ENCODE assay signal across 8 cellular contexts in the genomic region with DNA sequence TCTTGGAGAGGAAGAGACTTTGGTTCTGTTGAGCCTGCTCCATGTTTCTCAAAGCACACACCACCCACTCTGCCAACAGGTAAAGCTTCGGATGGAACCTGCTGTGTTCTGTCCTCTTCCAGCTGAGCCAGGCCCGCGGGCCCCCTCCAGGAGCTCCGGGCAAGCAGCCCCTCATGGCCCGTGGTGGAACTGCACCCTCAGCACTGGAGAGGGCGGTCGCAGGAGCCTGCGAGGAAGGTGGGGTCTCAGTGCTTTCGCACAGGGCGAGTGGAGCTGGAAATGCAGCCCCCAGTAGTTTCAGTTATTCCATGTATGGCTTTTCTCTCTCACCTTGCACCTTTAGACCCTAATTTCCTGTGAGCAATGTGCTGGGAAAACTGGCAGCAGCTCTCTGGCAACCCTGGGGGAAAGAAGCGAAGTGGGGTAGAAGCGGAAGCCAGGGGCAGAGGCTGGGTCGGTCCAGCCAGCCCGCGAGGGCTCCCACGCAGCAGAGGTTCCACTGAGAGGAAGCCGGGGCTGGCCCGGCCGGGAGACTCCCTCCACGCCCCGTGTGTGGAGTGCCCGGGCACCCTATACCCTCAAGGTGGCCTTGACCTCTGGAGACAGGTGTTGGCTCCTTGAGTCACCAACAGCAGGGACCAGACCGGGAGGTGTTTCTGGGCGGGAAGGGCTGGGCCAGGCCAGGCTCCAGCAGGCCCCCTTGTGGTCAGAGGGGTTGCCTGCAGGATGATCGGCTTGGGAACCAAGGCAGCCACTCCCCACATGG.
DNase-seq lines count a peak whose midpoint lies in the region; ATAC-seq and TF ChIP-seq lines count a peak whose summit lies in the region.

No MANE protein-coding gene starts in this region.

- peaks cover 3% of the 10 kb centered on the region for H3K4me1 Mint-ChIP-seq in activated CD8-positive, alpha-beta T cell treated with anti-CD3 and anti-CD28 coated beads for 36 hours (ENCODE audit: low read depth)
- H3K4me1 Mint-ChIP-seq in endodermal cell: no peaks in the 10 kb centered on the region
- H3K4me1 Mint-ChIP-seq in stimulated activated naive B cell treated with anti-CD40 and anti-IgM and Interleukin-4, amounts not matched to agents 10 μg/mL and 1 μg/mL and 100 μg/mL, for 72 hours: peaks cover 5 to 7% of the 10 kb centered on the region in 2 donors

- H3K4me3 Mint-ChIP-seq in activated CD8-positive, alpha-beta T cell treated with anti-CD3 and anti-CD28 coated beads for 36 hours: peak overlapping the region; percentile 71
- H3K4me3 Mint-ChIP-seq in endodermal cell: peak overlapping the region; percentile 50
- peak overlapping the region; percentile 77 to 79 for H3K4me3 Mint-ChIP-seq in stimulated activated naive B cell treated with anti-CD40 and anti-IgM and Interleukin-4, amounts not matched to agents 10 μg/mL and 1 μg/mL and 100 μg/mL, for 72 hours

- TF ChIP-seq CTCF in activated CD8-positive, alpha-beta T cell treated with anti-CD3 and anti-CD28 coated beads for 36 hours (IDR thresholded peaks at IDR 0.05): peak; percentile 56
- peak; percentile 84 for TF ChIP-seq CTCF in endodermal cell (conservative IDR thresholded peaks at IDR 0.05)

- H3K9me3 Mint-ChIP-seq in activated CD8-positive, alpha-beta T cell treated with anti-CD3 and anti-CD28 coated beads for 36 hours: no peaks in the 10 kb centered on the region
- no peaks in the 10 kb centered on the region for H3K9me3 Mint-ChIP-seq in endodermal cell
- no peaks in the 10 kb centered on the region for H3K9me3 Mint-ChIP-seq in stimulated activated naive B cell treated with anti-CD40 and anti-IgM and Interleukin-4, amounts not matched to agents 10 μg/mL and 1 μg/mL and 100 μg/mL, for 72 hours

- peak overlapping the region; percentile 74 for H3K4me3 ChIP-seq in endodermal cell (ENCODE audit: low read length)
- peak overlapping the region; percentile 26 to 53 for H3K4me3 ChIP-seq in muscle layer of duodenum (ENCODE audit: low read depth in 1 of 2, low read length in 2 of 2)

- CTCF ChIA-PET in activated CD8-positive, alpha-beta T cell treated with anti-CD3 and anti-CD28 coated beads for 36 hours (lab: Charles Lee): interaction anchor here (0.7 to 3.7 kb wide), 26 partner anchors 8 to 577 kb away, joined by 3 to 19 read pairs (median 4); partner anchors contain the start of gene BARX2

- H3K27me3 ChIP-seq in endodermal cell (ENCODE audit: control insufficient read depth, insufficient read depth, low read length, poor library complexity, severe bottlenecking): peaks cover 20% of the 10 kb centered on the region
- H3K27me3 ChIP-seq in muscle layer of duodenum (ENCODE audit: low read depth, low read length): no peaks in the 10 kb centered on the region

- intact Hi-C loops in activated CD8-positive, alpha-beta T cell treated with anti-CD3 and anti-CD28 coated beads for 36 hours (cut with micrococcal nuclease): loop anchor here (5.0 kb wide), 1 partner anchor 333 kb away; no protein-coding TSS in a partner anchor

- H3K9me3 ChIP-seq in endodermal cell (ENCODE audit: control insufficient read depth, low read length) (no peaks in the 10 kb centered on the region), muscle layer of duodenum (ENCODE audit: control insufficient read depth in 1 of 2, low read length in 2 of 2) (no peaks in the 10 kb centered on the region)

- no peak overlapping the region for H3K27ac Mint-ChIP-seq in activated CD8-positive, alpha-beta T cell treated with anti-CD3 and anti-CD28 coated beads for 36 hours
- no peak overlapping the region for H3K27ac Mint-ChIP-seq in endodermal cell
- H3K27ac Mint-ChIP-seq in stimulated activated naive B cell treated with anti-CD40 and anti-IgM and Interleukin-4, amounts not matched to agents 10 μg/mL and 1 μg/mL and 100 μg/mL, for 72 hours: no peak overlapping the region

- POLR2A ChIA-PET in activated CD8-positive, alpha-beta T cell treated with anti-CD3 and anti-CD28 coated beads for 36 hours (lab: Charles Lee): no interaction called here

- H3K9ac ChIP-seq in endodermal cell (ENCODE audit: extremely low read depth, low read length, poor library complexity, severe bottlenecking): no peak overlapping the region

- H3K27ac ChIP-seq in endodermal cell (ENCODE audit: low read depth, low read length) (no peak overlapping the region), muscle layer of duodenum (ENCODE audit: low read length) (no peak overlapping the region)

- H3K36me3 ChIP-seq in endodermal cell (ENCODE audit: control insufficient read depth, insufficient read depth, low read length) (no peaks in the 10 kb centered on the region), muscle layer of duodenum (ENCODE audit: control insufficient read depth in 1 of 2, insufficient read depth in 2 of 2, low read length in 2 of 2) (no peaks in the 10 kb centered on the region)

- H3K27me3 Mint-ChIP-seq in activated CD8-positive, alpha-beta T cell treated with anti-CD3 and anti-CD28 coated beads for 36 hours: peaks cover 2% of the 10 kb centered on the region
- peaks cover 30% of the 10 kb centered on the region for H3K27me3 Mint-ChIP-seq in endodermal cell (ENCODE audit: insufficient read depth)
- peaks cover 34 to 47% of the 10 kb centered on the region in 2 donors for H3K27me3 Mint-ChIP-seq in stimulated activated naive B cell treated with anti-CD40 and anti-IgM and Interleukin-4, amounts not matched to agents 10 μg/mL and 1 μg/mL and 100 μg/mL, for 72 hours

- DNase-seq in SIG-M5 treated with dmso at 0.1 percent for 504 hours (lab: John Stamatoyannopoulos, UW; ENCODE audit: unreplicated experiment): peak; percentile 50
- no peak for DNase-seq in SIG-M5 (lab: John Stamatoyannopoulos, UW)
- peak; percentile 46 for DNase-seq in NCI-H2196 (lab: John Stamatoyannopoulos, UW; ENCODE audit: unreplicated experiment)
- DNase-seq in activated CD8-positive, alpha-beta T cell treated with anti-CD3 and anti-CD28 coated beads for 36 hours: peak; percentile 80
- DNase-seq in endodermal cell: peak; percentile 95
- peak; percentile 54 for DNase-seq in stimulated activated naive B cell treated with anti-CD40 and anti-IgM and Interleukin-4, amounts not matched to agents 10 μg/mL and 1 μg/mL and 100 μg/mL, for 72 hours

- ATAC-seq in HG02943 (IDR thresholded peaks at IDR 0.05; ENCODE audit: low read depth, unreplicated experiment): peak; percentile 80
- peak; percentile 96 for ATAC-seq in activated CD8-positive, alpha-beta T cell treated with anti-CD3 and anti-CD28 coated beads for 36 hours
- peak; percentile 86 to 93 for ATAC-seq in stimulated activated naive B cell treated with anti-CD40 and anti-IgM and Interleukin-4, amounts not matched to agents 10 μg/mL and 1 μg/mL and 100 μg/mL, for 72 hours (replicated peaks)

- H3K36me3 Mint-ChIP-seq in activated CD8-positive, alpha-beta T cell treated with anti-CD3 and anti-CD28 coated beads for 36 hours (ENCODE audit: low read depth): no peaks in the 10 kb centered on the region
- H3K36me3 Mint-ChIP-seq in endodermal cell (ENCODE audit: low read depth): no peaks in the 10 kb centered on the region
- H3K36me3 Mint-ChIP-seq in stimulated activated naive B cell treated with anti-CD40 and anti-IgM and Interleukin-4, amounts not matched to agents 10 μg/mL and 1 μg/mL and 100 μg/mL, for 72 hours: no peaks in the 10 kb centered on the region

- H3K4me1 ChIP-seq in endodermal cell (ENCODE audit: control insufficient read depth, insufficient read depth, low read length): no peaks in the 10 kb centered on the region
- H3K4me1 ChIP-seq in muscle layer of duodenum (ENCODE audit: control insufficient read depth in 1 of 2, insufficient read depth in 2 of 2, low read length in 2 of 2): peaks cover 0 to 3% of the 10 kb centered on the region in 2 donors

- WGBS in endodermal cell (ENCODE audit: insufficient coverage in 1 of 2, insufficient read length in 1 of 2), 2 experiments: 8 to 13% methylated on average over 12 to 25 of the region's 25 CpGs
